Comparison of ENCODE assay signal across 8 cellular contexts in genomic region chr12:10771132-10771733, GRCh38. TPM values are rescaled to one million over a fixed set of nuclear protein-coding genes. Genes with fewer than 3 reads are reported as not detected.
A peak's percentile ranks its signal among the peaks of the same experiment; 100 is the strongest.
DNase-seq lines count a peak whose midpoint lies in the region; ATAC-seq lines count a peak whose summit lies in the region.

No MANE protein-coding gene starts in this region.

- DNase-seq in NCI-H2107 treated with DMSO at 0.1 percent for 48 hours (lab: John Stamatoyannopoulos, UW; ENCODE audit: unreplicated experiment) (peak; percentile 56), NCI-H2107 (lab: John Stamatoyannopoulos, UW) (no peak), NCI-H146 (lab: John Stamatoyannopoulos, UW) (peak; percentile 42), cerebellar cortex (ENCODE audit: low spot score) (peak; percentile 49), lung microvascular endothelial cell (ENCODE audit: low read depth in 2 of 2) (peak; percentile 63 to 71), SHP77 (lab: John Stamatoyannopoulos, UW) (no peak)

- ATAC-seq in GM18502 (IDR thresholded peaks at IDR 0.05; ENCODE audit: poor library complexity, unreplicated experiment) (no peak), HG02852 (IDR thresholded peaks at IDR 0.05; ENCODE audit: unreplicated experiment) (no peak)

RNA-seq across cellular contexts. Expression of gene TAS2R7, which starts 31.2 kb away (rescaled TPM):
- not detected in 2 replicates for total RNA-seq in lung microvascular endothelial cell

RNA-seq across cellular contexts. Expression of gene TAS2R8, which starts 35.9 kb away (rescaled TPM):
- not detected in 2 replicates for total RNA-seq in lung microvascular endothelial cell

RNA-seq across cellular contexts. Expression of gene TAS2R9, which starts 38.7 kb away (rescaled TPM):
- total RNA-seq in lung microvascular endothelial cell, result under 0.01 TPM in 1 of 2 replicates, not detected in the other

RNA-seq across cellular contexts. Expression of gene YBX3, which starts 48.1 kb away (rescaled TPM):
- 127 and 170 TPM in 2 replicates for total RNA-seq in lung microvascular endothelial cell

RNA-seq across cellular contexts. Expression of gene TAS2R10, which starts 54.9 kb away (rescaled TPM):
- under 0.01 and 0.22 TPM in 2 replicates for total RNA-seq in lung microvascular endothelial cell

Comparison
In these comparisons a context has a peak if more than half of its experiments do, and no peak if none do; other contexts are left out.
1. DNase-seq: peak in NCI-H2107 treated with DMSO at 0.1 percent for 48 hours (single experiment), NCI-H146 (single experiment), cerebellar cortex (single experiment) and lung microvascular endothelial cell (2 of 2); none in NCI-H2107 (single experiment) and SHP77 (0 of 2).